Comparison of ENCODE assay signal across 1 cellular context in the genomic region with DNA sequence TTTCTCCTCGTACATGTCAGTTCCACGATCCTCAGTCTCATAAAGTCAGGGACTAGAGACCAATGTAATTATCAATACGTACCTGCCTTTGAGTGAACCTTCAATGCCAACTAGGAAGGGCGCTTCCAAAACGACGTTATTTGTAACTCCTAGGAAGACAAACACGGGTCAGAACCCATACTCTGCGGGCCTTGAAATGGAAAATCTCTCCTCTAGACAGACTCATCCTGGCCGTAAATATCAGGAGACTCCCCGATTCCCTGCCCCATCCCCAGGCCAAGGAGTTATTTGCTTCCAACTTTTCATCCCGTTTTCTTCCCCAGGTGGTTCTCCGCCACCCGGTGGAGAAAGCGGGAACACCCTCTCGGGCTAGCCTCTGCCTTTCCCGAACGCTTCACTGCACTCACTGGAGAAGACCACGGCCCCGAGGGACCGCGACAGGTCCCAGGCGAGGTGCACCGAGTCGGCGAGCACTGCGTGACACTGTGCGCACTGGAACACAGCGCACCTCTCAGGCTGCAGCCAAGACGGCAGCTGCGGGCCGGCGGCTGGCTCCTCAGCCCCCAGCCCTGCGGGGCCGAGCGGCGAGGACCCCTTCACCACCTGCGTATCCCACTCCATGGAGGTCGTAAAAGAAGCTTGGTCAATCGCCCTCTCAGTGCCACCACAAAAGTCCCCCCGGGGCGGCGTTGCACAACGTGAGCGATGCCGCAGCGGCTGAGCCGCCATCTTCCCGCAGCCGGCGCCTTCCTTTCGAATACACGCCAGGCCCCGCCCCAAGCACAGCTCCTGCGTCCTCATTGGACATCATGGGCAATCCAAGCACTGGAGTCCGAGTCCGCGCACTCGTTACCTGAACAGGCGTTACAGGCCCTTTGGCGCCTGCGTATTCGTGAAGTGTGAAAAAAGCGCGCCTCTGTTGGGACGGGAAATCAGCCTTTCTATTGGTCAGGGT.
TF ChIP-seq lines count a peak whose summit lies in the region.

A gene (minus strand): TSS at position 759 of the 955 bp plus-strand sequence. CDS start 30 bp downstream, at position 729.

TF ChIP-seq in K562, 482 proteins besides CTCF, POLR2A, EP300 and RAD21 (continued from another document and continues in another):
- TF ChIP-seq, protein P1, sequence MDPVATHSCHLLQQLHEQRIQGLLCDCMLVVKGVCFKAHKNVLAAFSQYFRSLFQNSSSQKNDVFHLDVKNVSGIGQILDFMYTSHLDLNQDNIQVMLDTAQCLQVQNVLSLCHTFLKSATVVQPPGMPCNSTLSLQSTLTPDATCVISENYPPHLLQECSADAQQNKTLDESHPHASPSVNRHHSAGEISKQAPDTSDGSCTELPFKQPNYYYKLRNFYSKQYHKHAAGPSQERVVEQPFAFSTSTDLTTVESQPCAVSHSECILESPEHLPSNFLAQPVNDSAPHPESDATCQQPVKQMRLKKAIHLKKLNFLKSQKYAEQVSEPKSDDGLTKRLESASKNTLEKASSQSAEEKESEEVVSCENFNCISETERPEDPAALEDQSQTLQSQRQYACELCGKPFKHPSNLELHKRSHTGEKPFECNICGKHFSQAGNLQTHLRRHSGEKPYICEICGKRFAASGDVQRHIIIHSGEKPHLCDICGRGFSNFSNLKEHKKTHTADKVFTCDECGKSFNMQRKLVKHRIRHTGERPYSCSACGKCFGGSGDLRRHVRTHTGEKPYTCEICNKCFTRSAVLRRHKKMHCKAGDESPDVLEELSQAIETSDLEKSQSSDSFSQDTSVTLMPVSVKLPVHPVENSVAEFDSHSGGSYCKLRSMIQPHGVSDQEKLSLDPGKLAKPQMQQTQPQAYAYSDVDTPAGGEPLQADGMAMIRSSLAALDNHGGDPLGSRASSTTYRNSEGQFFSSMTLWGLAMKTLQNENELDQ (CRISPR knock-in tag; IDR thresholded peaks at IDR 0.05; ENCODE audit: borderline replicate concordance) = 0 out of 2 replicates have a peak, but pooled peaks have one; percentile 45
- no peak for TF ChIP-seq ZNF695 (CRISPR knock-in tag; IDR thresholded peaks at IDR 0.05)
- no peak for TF ChIP-seq ZNF175 (CRISPR knock-in tag; IDR thresholded peaks at IDR 0.05; ENCODE audit: low read depth)
- TF ChIP-seq E2F3 (CRISPR knock-in tag; IDR thresholded peaks at IDR 0.05) = no peak
- no peak for TF ChIP-seq ZNF23 (CRISPR knock-in tag; IDR thresholded peaks at IDR 0.05)
- no peak for TF ChIP-seq ZNF354B (CRISPR knock-in tag; IDR thresholded peaks at IDR 0.05)
- TF ChIP-seq TGIF2 (CRISPR knock-in tag; IDR thresholded peaks at IDR 0.05) = no peak; the same call in 1 of the 2 replicates
- TF ChIP-seq, protein P2, sequence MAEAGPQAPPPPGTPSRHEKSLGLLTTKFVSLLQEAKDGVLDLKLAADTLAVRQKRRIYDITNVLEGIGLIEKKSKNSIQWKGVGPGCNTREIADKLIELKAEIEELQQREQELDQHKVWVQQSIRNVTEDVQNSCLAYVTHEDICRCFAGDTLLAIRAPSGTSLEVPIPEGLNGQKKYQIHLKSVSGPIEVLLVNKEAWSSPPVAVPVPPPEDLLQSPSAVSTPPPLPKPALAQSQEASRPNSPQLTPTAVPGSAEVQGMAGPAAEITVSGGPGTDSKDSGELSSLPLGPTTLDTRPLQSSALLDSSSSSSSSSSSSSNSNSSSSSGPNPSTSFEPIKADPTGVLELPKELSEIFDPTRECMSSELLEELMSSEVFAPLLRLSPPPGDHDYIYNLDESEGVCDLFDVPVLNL (CRISPR knock-in tag; IDR thresholded peaks at IDR 0.05; ENCODE audit: low read depth) = peak; percentile 91
- no peak for TF ChIP-seq KDM1A (IDR thresholded peaks at IDR 0.05)
- no peak for TF ChIP-seq HNRNPUL1 (IDR thresholded peaks at IDR 0.05; ENCODE audit: low read length)
- TF ChIP-seq, protein P3, sequence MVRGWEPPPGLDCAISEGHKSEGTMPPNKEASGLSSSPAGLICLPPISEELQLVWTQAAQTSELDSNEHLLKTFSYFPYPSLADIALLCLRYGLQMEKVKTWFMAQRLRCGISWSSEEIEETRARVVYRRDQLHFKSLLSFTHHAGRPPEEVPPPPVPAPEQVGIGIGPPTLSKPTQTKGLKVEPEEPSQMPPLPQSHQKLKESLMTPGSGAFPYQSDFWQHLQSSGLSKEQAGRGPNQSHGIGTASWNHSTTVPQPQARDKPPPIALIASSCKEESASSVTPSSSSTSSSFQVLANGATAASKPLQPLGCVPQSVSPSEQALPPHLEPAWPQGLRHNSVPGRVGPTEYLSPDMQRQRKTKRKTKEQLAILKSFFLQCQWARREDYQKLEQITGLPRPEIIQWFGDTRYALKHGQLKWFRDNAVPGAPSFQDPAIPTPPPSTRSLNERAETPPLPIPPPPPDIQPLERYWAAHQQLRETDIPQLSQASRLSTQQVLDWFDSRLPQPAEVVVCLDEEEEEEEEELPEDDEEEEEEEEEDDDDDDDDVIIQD (CRISPR knock-in tag; IDR thresholded peaks at IDR 0.05) = no peak
- TF ChIP-seq, protein P4, sequence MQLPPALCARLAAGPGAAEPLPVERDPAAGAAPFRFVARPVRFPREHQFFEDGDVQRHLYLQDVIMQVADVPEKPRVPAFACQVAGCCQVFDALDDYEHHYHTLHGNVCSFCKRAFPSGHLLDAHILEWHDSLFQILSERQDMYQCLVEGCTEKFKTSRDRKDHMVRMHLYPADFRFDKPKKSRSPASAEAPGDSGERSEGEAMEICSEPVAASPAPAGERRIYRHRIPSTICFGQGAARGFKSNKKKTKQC (CRISPR knock-in tag; IDR thresholded peaks at IDR 0.05) = no peak
- no peak for TF ChIP-seq ZNF57 (CRISPR knock-in tag; IDR thresholded peaks at IDR 0.05)
- peak; percentile 50 for TF ChIP-seq CCNT2 (IDR thresholded peaks at IDR 0.05; ENCODE audit: borderline replicate concordance, extremely low read depth, insufficient read length, low read depth, low read length)
- TF ChIP-seq SMARCC2 (IDR thresholded peaks at IDR 0.05; ENCODE audit: low read depth) = no peak
- 0 out of 2 replicates have a peak, but pooled peaks have one; percentile 56 for TF ChIP-seq SRSF3 (IDR thresholded peaks at IDR 0.05; ENCODE audit: insufficient read depth, low read length)
- no peak for TF ChIP-seq DIDO1 (tag; IDR thresholded peaks at IDR 0.05; ENCODE audit: low read depth)
- no peak; the same call in 1 of the 2 replicates for TF ChIP-seq MTA1 (IDR thresholded peaks at IDR 0.05; ENCODE audit: borderline replicate concordance)
- no peak for TF ChIP-seq TRIM28 (IDR thresholded peaks at IDR 0.05)
- TF ChIP-seq ZNF274 (IDR thresholded peaks at IDR 0.05; ENCODE audit: borderline replicate concordance, low read depth, low read length) = no peak
- peak; percentile 87 for TF ChIP-seq FIP1L1 (IDR thresholded peaks at IDR 0.05; ENCODE audit: low read depth, low read length, poor library complexity, severe bottlenecking)
- peak; percentile 89 for TF ChIP-seq ZKSCAN3 (CRISPR knock-in tag; IDR thresholded peaks at IDR 0.05)
- TF ChIP-seq ESRRB (CRISPR knock-in tag; IDR thresholded peaks at IDR 0.05; ENCODE audit: borderline replicate concordance) = no peak
- TF ChIP-seq, protein P5, sequence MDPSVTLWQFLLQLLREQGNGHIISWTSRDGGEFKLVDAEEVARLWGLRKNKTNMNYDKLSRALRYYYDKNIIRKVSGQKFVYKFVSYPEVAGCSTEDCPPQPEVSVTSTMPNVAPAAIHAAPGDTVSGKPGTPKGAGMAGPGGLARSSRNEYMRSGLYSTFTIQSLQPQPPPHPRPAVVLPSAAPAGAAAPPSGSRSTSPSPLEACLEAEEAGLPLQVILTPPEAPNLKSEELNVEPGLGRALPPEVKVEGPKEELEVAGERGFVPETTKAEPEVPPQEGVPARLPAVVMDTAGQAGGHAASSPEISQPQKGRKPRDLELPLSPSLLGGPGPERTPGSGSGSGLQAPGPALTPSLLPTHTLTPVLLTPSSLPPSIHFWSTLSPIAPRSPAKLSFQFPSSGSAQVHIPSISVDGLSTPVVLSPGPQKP (CRISPR knock-in tag; IDR thresholded peaks at IDR 0.05) = no peak
- no peak for TF ChIP-seq BCOR (IDR thresholded peaks at IDR 0.05)
- TF ChIP-seq CHD2 (IDR thresholded peaks at IDR 0.05; ENCODE audit: low read depth, low read length) = no peak
- no peak for TF ChIP-seq BCL6 (CRISPR knock-in tag; IDR thresholded peaks at IDR 0.05)
- TF ChIP-seq EGR1 (conservative IDR thresholded peaks at IDR 0.05) = no peak
- TF ChIP-seq, protein P6, sequence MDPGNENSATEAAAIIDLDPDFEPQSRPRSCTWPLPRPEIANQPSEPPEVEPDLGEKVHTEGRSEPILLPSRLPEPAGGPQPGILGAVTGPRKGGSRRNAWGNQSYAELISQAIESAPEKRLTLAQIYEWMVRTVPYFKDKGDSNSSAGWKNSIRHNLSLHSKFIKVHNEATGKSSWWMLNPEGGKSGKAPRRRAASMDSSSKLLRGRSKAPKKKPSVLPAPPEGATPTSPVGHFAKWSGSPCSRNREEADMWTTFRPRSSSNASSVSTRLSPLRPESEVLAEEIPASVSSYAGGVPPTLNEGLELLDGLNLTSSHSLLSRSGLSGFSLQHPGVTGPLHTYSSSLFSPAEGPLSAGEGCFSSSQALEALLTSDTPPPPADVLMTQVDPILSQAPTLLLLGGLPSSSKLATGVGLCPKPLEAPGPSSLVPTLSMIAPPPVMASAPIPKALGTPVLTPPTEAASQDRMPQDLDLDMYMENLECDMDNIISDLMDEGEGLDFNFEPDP (CRISPR knock-in tag; IDR thresholded peaks at IDR 0.05) = no peak
- TF ChIP-seq, protein P7, sequence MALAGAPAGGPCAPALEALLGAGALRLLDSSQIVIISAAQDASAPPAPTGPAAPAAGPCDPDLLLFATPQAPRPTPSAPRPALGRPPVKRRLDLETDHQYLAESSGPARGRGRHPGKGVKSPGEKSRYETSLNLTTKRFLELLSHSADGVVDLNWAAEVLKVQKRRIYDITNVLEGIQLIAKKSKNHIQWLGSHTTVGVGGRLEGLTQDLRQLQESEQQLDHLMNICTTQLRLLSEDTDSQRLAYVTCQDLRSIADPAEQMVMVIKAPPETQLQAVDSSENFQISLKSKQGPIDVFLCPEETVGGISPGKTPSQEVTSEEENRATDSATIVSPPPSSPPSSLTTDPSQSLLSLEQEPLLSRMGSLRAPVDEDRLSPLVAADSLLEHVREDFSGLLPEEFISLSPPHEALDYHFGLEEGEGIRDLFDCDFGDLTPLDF (CRISPR knock-in tag; IDR thresholded peaks at IDR 0.05) = no peak; the same call in 1 of the 2 replicates
- TF ChIP-seq, protein P8, sequence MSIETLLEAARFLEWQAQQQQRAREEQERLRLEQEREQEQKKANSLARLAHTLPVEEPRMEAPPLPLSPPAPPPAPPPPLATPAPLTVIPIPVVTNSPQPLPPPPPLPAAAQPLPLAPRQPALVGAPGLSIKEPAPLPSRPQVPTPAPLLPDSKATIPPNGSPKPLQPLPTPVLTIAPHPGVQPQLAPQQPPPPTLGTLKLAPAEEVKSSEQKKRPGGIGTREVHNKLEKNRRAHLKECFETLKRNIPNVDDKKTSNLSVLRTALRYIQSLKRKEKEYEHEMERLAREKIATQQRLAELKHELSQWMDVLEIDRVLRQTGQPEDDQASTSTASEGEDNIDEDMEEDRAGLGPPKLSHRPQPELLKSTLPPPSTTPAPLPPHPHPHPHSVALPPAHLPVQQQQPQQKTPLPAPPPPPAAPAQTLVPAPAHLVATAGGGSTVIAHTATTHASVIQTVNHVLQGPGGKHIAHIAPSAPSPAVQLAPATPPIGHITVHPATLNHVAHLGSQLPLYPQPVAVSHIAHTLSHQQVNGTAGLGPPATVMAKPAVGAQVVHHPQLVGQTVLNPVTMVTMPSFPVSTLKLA (conservative IDR thresholded peaks at IDR 0.05) = peak; percentile 52 to 87
- TF ChIP-seq ZNF324 (CRISPR knock-in tag; IDR thresholded peaks at IDR 0.05) = no peak
- TF ChIP-seq BMI1 (IDR thresholded peaks at IDR 0.05; ENCODE audit: low read length) = no peak
- TF ChIP-seq GABPB2 (CRISPR knock-in tag; conservative IDR thresholded peaks at IDR 0.05) = no peak
- no peak for TF ChIP-seq POLR3A (IDR thresholded peaks at IDR 0.05; ENCODE audit: borderline replicate concordance, extremely low read depth, insufficient read depth, insufficient read length)
- TF ChIP-seq RFX5 (IDR thresholded peaks at IDR 0.05; ENCODE audit: low read depth, low read length) = no peak
- TF ChIP-seq ELF1 (tag; IDR thresholded peaks at IDR 0.05) = no peak; the same call in 1 of the 2 replicates
- TF ChIP-seq NFIX (CRISPR knock-in tag; IDR thresholded peaks at IDR 0.05; ENCODE audit: low read depth) = no peak
- TF ChIP-seq, protein P9, sequence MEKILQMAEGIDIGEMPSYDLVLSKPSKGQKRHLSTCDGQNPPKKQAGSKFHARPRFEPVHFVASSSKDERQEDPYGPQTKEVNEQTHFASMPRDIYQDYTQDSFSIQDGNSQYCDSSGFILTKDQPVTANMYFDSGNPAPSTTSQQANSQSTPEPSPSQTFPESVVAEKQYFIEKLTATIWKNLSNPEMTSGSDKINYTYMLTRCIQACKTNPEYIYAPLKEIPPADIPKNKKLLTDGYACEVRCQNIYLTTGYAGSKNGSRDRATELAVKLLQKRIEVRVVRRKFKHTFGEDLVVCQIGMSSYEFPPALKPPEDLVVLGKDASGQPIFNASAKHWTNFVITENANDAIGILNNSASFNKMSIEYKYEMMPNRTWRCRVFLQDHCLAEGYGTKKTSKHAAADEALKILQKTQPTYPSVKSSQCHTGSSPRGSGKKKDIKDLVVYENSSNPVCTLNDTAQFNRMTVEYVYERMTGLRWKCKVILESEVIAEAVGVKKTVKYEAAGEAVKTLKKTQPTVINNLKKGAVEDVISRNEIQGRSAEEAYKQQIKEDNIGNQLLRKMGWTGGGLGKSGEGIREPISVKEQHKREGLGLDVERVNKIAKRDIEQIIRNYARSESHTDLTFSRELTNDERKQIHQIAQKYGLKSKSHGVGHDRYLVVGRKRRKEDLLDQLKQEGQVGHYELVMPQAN (IDR thresholded peaks at IDR 0.05; ENCODE audit: borderline replicate concordance) = peak; percentile 96; the same call in 1 of the 2 replicates
- no peak for TF ChIP-seq NFE2 (IDR thresholded peaks at IDR 0.05; ENCODE audit: low read depth)
- 0 out of 2 replicates have a peak, but pooled peaks have one; percentile 26 for TF ChIP-seq NCOA1 (IDR thresholded peaks at IDR 0.05; ENCODE audit: low read depth)
- no peak for TF ChIP-seq GTF2A2 (tag; IDR thresholded peaks at IDR 0.05)
- TF ChIP-seq WHSC1 (IDR thresholded peaks at IDR 0.05; ENCODE audit: low read length) = no peak
- TF ChIP-seq, protein P10, sequence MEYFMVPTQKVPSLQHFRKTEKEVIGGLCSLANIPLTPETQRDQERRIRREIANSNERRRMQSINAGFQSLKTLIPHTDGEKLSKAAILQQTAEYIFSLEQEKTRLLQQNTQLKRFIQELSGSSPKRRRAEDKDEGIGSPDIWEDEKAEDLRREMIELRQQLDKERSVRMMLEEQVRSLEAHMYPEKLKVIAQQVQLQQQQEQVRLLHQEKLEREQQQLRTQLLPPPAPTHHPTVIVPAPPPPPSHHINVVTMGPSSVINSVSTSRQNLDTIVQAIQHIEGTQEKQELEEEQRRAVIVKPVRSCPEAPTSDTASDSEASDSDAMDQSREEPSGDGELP (CRISPR knock-in tag; IDR thresholded peaks at IDR 0.05; ENCODE audit: borderline replicate concordance) = peak; percentile 83
- TF ChIP-seq ZNF507 (tag; conservative IDR thresholded peaks at IDR 0.05) = no peak
- TF ChIP-seq SMAD3 (CRISPR knock-in tag; conservative IDR thresholded peaks at IDR 0.05) = no peak
- no peak for TF ChIP-seq IRF2 (CRISPR knock-in tag; IDR thresholded peaks at IDR 0.05)
- no peak for TF ChIP-seq MCM2 (IDR thresholded peaks at IDR 0.05; ENCODE audit: low read depth)
